1 cellular context compared by ENCODE assay signal in genomic region chr17:37358830-37359681, GRCh38.
TF ChIP-seq lines count a peak whose summit lies in the region.

No MANE protein-coding gene starts in this region.

TF ChIP-seq in HepG2, 621 proteins besides CTCF, POLR2A, EP300 and RAD21 (continued from another document and continues in another):
- TF ChIP-seq, protein P1, sequence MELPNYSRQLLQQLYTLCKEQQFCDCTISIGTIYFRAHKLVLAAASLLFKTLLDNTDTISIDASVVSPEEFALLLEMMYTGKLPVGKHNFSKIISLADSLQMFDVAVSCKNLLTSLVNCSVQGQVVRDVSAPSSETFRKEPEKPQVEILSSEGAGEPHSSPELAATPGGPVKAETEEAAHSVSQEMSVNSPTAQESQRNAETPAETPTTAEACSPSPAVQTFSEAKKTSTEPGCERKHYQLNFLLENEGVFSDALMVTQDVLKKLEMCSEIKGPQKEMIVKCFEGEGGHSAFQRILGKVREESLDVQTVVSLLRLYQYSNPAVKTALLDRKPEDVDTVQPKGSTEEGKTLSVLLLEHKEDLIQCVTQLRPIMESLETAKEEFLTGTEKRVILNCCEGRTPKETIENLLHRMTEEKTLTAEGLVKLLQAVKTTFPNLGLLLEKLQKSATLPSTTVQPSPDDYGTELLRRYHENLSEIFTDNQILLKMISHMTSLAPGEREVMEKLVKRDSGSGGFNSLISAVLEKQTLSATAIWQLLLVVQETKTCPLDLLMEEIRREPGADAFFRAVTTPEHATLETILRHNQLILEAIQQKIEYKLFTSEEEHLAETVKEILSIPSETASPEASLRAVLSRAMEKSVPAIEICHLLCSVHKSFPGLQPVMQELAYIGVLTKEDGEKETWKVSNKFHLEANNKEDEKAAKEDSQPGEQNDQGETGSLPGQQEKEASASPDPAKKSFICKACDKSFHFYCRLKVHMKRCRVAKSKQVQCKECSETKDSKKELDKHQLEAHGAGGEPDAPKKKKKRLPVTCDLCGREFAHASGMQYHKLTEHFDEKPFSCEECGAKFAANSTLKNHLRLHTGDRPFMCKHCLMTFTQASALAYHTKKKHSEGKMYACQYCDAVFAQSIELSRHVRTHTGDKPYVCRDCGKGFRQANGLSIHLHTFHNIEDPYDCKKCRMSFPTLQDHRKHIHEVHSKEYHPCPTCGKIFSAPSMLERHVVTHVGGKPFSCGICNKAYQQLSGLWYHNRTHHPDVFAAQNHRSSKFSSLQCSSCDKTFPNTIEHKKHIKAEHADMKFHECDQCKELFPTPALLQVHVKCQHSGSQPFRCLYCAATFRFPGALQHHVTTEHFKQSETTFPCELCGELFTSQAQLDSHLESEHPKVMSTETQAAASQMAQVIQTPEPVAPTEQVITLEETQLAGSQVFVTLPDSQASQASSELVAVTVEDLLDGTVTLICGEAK (IDR thresholded peaks at IDR 0.05): no peak
- TF ChIP-seq, protein P1 (CRISPR knock-in tag; IDR thresholded peaks at IDR 0.05): peak; percentile 37; the same call in 1 of the 2 replicates
- TF ChIP-seq SALL2 (CRISPR knock-in tag; IDR thresholded peaks at IDR 0.05): no peak
- no peak for TF ChIP-seq ZNF24 (IDR thresholded peaks at IDR 0.05)
- no peak for TF ChIP-seq ZNF367 (CRISPR knock-in tag; IDR thresholded peaks at IDR 0.05; ENCODE audit: borderline replicate concordance)
- peak; percentile 67; the same call in 1 of the 2 replicates for TF ChIP-seq ZFP41 (CRISPR knock-in tag; IDR thresholded peaks at IDR 0.05; ENCODE audit: borderline replicate concordance)
- TF ChIP-seq ZNF326 (CRISPR knock-in tag; IDR thresholded peaks at IDR 0.05; ENCODE audit: borderline replicate concordance): no peak
- no peak for TF ChIP-seq ZEB1 (IDR thresholded peaks at IDR 0.05; ENCODE audit: insufficient replicate concordance, low read depth)
- TF ChIP-seq SRSF4 (IDR thresholded peaks at IDR 0.05; ENCODE audit: low read depth, low read length, poor library complexity, severe bottlenecking): no peak
- no peak for TF ChIP-seq ARID2 (CRISPR knock-in tag; IDR thresholded peaks at IDR 0.05; ENCODE audit: borderline replicate concordance)
- TF ChIP-seq, protein P2, sequence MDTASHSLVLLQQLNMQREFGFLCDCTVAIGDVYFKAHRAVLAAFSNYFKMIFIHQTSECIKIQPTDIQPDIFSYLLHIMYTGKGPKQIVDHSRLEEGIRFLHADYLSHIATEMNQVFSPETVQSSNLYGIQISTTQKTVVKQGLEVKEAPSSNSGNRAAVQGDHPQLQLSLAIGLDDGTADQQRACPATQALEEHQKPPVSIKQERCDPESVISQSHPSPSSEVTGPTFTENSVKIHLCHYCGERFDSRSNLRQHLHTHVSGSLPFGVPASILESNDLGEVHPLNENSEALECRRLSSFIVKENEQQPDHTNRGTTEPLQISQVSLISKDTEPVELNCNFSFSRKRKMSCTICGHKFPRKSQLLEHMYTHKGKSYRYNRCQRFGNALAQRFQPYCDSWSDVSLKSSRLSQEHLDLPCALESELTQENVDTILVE (CRISPR knock-in tag; IDR thresholded peaks at IDR 0.05): peak; percentile 17; the same call in 1 of the 2 replicates
- no peak for TF ChIP-seq DNMT3B (CRISPR knock-in tag; conservative IDR thresholded peaks at IDR 0.05)
- TF ChIP-seq, protein P3, sequence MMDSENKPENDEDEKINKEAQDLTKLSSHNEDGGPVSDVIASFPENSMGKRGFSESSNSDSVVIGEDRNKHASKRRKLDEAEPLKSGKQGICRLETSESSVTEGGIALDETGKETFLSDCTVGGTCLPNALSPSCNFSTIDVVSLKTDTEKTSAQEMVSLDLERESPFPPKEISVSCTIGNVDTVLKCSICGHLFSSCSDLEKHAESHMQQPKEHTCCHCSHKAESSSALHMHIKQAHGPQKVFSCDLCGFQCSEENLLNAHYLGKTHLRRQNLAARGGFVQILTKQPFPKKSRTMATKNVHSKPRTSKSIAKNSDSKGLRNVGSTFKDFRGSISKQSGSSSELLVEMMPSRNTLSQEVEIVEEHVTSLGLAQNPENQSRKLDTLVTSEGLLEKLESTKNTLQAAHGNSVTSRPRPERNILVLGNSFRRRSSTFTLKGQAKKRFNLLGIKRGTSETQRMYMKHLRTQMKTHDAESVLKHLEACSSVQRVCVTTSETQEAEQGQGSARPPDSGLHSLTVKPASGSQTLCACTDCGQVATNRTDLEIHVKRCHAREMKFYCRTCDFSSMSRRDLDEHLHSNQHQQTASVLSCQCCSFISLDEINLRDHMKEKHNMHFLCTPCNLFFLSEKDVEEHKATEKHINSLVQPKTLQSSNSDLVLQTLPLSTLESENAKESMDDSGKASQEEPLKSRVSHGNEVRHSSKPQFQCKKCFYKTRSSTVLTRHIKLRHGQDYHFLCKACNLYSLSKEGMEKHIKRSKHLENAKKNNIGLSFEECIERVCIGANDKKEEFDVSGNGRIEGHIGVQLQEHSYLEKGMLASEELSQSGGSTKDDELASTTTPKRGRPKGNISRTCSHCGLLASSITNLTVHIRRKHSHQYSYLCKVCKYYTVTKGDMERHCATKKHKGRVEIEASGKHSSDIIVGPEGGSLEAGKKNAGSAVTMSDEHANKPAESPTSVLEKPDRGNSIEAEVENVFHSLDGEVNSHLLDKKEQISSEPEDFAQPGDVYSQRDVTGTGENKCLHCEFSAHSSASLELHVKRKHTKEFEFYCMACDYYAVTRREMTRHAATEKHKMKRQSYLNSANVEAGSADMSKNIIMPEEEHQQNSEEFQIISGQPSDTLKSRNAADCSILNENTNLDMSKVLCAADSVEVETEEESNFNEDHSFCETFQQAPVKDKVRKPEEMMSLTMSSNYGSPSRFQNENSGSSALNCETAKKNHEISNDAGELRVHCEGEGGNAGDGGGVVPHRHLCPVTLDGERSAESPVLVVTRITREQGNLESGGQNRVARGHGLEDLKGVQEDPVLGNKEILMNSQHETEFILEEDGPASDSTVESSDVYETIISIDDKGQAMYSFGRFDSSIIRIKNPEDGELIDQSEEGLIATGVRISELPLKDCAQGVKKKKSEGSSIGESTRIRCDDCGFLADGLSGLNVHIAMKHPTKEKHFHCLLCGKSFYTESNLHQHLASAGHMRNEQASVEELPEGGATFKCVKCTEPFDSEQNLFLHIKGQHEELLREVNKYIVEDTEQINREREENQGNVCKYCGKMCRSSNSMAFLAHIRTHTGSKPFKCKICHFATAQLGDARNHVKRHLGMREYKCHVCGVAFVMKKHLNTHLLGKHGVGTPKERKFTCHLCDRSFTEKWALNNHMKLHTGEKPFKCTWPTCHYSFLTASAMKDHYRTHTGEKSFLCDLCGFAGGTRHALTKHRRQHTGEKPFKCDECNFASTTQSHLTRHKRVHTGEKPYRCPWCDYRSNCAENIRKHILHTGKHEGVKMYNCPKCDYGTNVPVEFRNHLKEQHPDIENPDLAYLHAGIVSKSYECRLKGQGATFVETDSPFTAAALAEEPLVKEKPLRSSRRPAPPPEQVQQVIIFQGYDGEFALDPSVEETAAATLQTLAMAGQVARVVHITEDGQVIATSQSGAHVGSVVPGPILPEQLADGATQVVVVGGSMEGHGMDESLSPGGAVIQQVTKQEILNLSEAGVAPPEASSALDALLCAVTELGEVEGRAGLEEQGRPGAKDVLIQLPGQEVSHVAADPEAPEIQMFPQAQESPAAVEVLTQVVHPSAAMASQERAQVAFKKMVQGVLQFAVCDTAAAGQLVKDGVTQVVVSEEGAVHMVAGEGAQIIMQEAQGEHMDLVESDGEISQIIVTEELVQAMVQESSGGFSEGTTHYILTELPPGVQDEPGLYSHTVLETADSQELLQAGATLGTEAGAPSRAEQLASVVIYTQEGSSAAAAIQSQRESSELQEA (CRISPR knock-in tag; IDR thresholded peaks at IDR 0.05; ENCODE audit: not compliant biosample characterization): no peak
- TF ChIP-seq ZNF253 (CRISPR knock-in tag; IDR thresholded peaks at IDR 0.05; ENCODE audit: borderline replicate concordance): peak; percentile 76; the same call in 1 of the 2 replicates
- TF ChIP-seq CAMTA2 (CRISPR knock-in tag; IDR thresholded peaks at IDR 0.05; ENCODE audit: borderline replicate concordance): peak; percentile 94; the same call in 1 of the 2 replicates
- TF ChIP-seq, protein P4, sequence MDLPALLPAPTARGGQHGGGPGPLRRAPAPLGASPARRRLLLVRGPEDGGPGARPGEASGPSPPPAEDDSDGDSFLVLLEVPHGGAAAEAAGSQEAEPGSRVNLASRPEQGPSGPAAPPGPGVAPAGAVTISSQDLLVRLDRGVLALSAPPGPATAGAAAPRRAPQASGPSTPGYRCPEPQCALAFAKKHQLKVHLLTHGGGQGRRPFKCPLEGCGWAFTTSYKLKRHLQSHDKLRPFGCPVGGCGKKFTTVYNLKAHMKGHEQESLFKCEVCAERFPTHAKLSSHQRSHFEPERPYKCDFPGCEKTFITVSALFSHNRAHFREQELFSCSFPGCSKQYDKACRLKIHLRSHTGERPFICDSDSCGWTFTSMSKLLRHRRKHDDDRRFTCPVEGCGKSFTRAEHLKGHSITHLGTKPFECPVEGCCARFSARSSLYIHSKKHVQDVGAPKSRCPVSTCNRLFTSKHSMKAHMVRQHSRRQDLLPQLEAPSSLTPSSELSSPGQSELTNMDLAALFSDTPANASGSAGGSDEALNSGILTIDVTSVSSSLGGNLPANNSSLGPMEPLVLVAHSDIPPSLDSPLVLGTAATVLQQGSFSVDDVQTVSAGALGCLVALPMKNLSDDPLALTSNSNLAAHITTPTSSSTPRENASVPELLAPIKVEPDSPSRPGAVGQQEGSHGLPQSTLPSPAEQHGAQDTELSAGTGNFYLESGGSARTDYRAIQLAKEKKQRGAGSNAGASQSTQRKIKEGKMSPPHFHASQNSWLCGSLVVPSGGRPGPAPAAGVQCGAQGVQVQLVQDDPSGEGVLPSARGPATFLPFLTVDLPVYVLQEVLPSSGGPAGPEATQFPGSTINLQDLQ (CRISPR knock-in tag; IDR thresholded peaks at IDR 0.05): no peak
- TF ChIP-seq FOXA1 (IDR thresholded peaks at IDR 0.05): no peak
- TF ChIP-seq FOXA1 (CRISPR knock-in tag; IDR thresholded peaks at IDR 0.05): no peak; the same call in 1 of the 2 replicates
- 0 out of 2 replicates have a peak, but pooled peaks have one; percentile 33 for TF ChIP-seq ZSCAN31 (CRISPR knock-in tag; IDR thresholded peaks at IDR 0.05; ENCODE audit: low read depth)
- TF ChIP-seq, protein P5, sequence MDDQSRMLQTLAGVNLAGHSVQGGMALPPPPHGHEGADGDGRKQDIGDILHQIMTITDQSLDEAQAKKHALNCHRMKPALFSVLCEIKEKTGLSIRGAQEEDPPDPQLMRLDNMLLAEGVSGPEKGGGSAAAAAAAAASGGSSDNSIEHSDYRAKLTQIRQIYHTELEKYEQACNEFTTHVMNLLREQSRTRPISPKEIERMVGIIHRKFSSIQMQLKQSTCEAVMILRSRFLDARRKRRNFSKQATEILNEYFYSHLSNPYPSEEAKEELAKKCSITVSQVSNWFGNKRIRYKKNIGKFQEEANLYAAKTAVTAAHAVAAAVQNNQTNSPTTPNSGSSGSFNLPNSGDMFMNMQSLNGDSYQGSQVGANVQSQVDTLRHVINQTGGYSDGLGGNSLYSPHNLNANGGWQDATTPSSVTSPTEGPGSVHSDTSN (CRISPR knock-in tag; IDR thresholded peaks at IDR 0.05; ENCODE audit: borderline replicate concordance): peak; percentile 49; the same call in 1 of the 2 replicates
- TF ChIP-seq NFE2L2 (IDR thresholded peaks at IDR 0.05; ENCODE audit: low read length): no peak
- TF ChIP-seq, protein P6, sequence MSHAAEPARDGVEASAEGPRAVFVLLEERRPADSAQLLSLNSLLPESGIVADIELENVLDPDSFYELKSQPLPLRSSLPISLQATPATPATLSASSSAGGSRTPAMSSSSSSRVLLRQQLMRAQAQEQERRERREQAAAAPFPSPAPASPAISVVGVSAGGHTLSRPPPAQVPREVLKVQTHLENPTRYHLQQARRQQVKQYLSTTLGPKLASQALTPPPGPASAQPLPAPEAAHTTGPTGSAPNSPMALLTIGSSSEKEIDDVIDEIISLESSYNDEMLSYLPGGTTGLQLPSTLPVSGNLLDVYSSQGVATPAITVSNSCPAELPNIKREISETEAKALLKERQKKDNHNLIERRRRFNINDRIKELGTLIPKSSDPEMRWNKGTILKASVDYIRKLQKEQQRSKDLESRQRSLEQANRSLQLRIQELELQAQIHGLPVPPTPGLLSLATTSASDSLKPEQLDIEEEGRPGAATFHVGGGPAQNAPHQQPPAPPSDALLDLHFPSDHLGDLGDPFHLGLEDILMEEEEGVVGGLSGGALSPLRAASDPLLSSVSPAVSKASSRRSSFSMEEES (CRISPR knock-in tag; IDR thresholded peaks at IDR 0.05): 0 out of 2 replicates have a peak, but pooled peaks have one; percentile 47
- TF ChIP-seq ZBTB42 (CRISPR knock-in tag; IDR thresholded peaks at IDR 0.05): no peak; the same call in 1 of the 2 replicates
